In the genomic region with DNA sequence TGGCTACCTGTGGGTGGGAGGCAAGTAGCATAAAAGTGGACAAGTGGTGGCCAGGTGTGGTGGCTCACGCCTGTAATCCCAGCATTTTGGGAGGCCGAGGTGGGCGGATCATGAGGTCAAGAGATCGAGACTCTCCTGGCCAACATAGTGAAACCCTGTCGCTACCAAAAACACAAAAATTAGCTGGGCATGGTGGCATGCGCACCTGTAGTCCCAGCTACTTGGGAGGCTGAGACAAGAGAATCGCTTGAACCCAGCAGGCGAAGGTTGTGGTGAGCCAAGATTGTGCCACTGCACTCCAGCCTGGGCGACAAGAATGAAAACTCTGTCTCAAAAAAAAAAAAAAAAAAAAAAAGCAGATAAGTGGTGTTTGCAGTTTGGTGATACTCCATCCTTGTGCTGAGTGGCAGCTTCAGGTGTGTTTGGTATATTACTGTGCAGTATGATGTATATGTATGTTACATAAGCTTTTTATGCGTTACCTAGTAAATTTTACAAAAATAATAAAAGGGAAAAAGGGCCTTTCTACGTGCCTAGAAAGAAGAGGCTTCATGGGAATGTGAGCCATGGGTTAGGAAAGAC, we compare ENCODE assay signal across 8 cellular contexts. TPM values are rescaled to one million over a fixed set of nuclear protein-coding genes. Genes with fewer than 3 reads are reported as not detected.
DNase-seq lines count a peak whose midpoint lies in the region; ATAC-seq and TF ChIP-seq lines count a peak whose summit lies in the region.

No MANE protein-coding gene starts in this region.

- H3K4me3 ChIP-seq in breast epithelium, result peak overlapping the region; percentile 37 to 60 (median 51)
- peak overlapping the region; percentile 44 to 50 for H3K4me3 ChIP-seq in left lung
- no peak overlapping the region for H3K4me3 ChIP-seq in WERI-Rb-1 (ENCODE audit: low read depth, low read length)

- H3K9me3 ChIP-seq in breast epithelium, result no peaks in the 10 kb centered on the region
- no peaks in the 10 kb centered on the region for H3K9me3 ChIP-seq in left lung
- H3K9me3 ChIP-seq in WERI-Rb-1 (ENCODE audit: severe bottlenecking), result no peaks in the 10 kb centered on the region

- CTCF ChIA-PET in MCF 10A (lab: Yijun Ruan, JAX) (interaction anchor here (0.6 to 1.5 kb wide), 6 partner anchors 9 to 113 kb away, joined by 3 to 6 read pairs (median 4); no protein-coding TSS in a partner anchor), T-cell (lab: Charles Lee) (interaction anchor here (0.6 to 2.6 kb wide), 15 partner anchors 9 to 283 kb away, joined by 3 to 38 read pairs (median 6); a partner anchor contains a TSS)

- peak; percentile 11 to 25 (median 18) for ATAC-seq in T-cell (replicated peaks in 1 of 4)
- no peak for ATAC-seq in left lung

- intact Hi-C loops in breast epithelium (cut with DNase I; ENCODE audit: low total_unique reads), result no loop called here
- intact Hi-C loops in MCF 10A (cut with micrococcal nuclease), result no loop called here
- intact Hi-C loops in left lung (cut with DNase I), result no loop called here

- H3K27ac ChIP-seq in breast epithelium (peak overlapping the region; percentile 72 to 77), left lung (peak overlapping the region; percentile 79 to 85), WERI-Rb-1 (no peak overlapping the region)

- H3K4me3 Mint-ChIP-seq in MCF 10A (ENCODE audit: unreplicated experiment) (no peak overlapping the region), T-cell (peak overlapping the region; percentile 93 to 100 (median 97)), type B pancreatic cell (peak overlapping the region; percentile 44)

- H3K4me1 ChIP-seq in breast epithelium (no peaks in the 10 kb centered on the region), left lung (peaks cover 6 to 69% of the 10 kb centered on the region in 2 donors)

- H3K27me3 Mint-ChIP-seq in MCF 10A (ENCODE audit: insufficient read depth, unreplicated experiment) (peaks cover 9% of the 10 kb centered on the region), T-cell (no peaks in the 10 kb centered on the region), type B pancreatic cell (peaks cover 6% of the 10 kb centered on the region)

- no peaks in the 10 kb centered on the region for H3K36me3 ChIP-seq in breast epithelium
- no peaks in the 10 kb centered on the region for H3K36me3 ChIP-seq in left lung
- H3K36me3 ChIP-seq in WERI-Rb-1, result no peaks in the 10 kb centered on the region

- no peak for TF ChIP-seq POLR2A in breast epithelium (IDR thresholded peaks at IDR 0.05)

- H3K27ac Mint-ChIP-seq in MCF 10A (ENCODE audit: low read depth, unreplicated experiment), result no peak overlapping the region
- H3K27ac Mint-ChIP-seq in T-cell, result peak overlapping the region; percentile 96 to 100
- H3K27ac Mint-ChIP-seq in type B pancreatic cell, result no peak overlapping the region

- POLR2A ChIA-PET in MCF 10A (lab: Yijun Ruan, JAX), result interaction anchor here (1.0 to 1.1 kb wide), 2 partner anchors 123 to 126 kb away, joined by 3 read pairs; no protein-coding TSS in a partner anchor
- POLR2A ChIA-PET in T-cell (lab: Charles Lee), result interaction anchor here (0.7 to 1.8 kb wide), 8 partner anchors 9 to 694 kb away, joined by 3 to 18 read pairs (median 6); a partner anchor contains a TSS

- TF ChIP-seq CTCF in breast epithelium (IDR thresholded peaks at IDR 0.05), result no peak
- TF ChIP-seq CTCF in MCF 10A (IDR thresholded peaks at IDR 0.05; ENCODE audit: unreplicated experiment), result no peak
- TF ChIP-seq CTCF in left lung (IDR thresholded peaks at IDR 0.05), result no peak
- no peak for TF ChIP-seq CTCF in type B pancreatic cell (conservative IDR thresholded peaks at IDR 0.05)
- no peak for TF ChIP-seq CTCF in WERI-Rb-1 (IDR thresholded peaks at IDR 0.05; ENCODE audit: low read depth, low read length)

- H3K9me3 Mint-ChIP-seq in MCF 10A (ENCODE audit: unreplicated experiment), result no peaks in the 10 kb centered on the region
- no peaks in the 10 kb centered on the region for H3K9me3 Mint-ChIP-seq in T-cell
- no peaks in the 10 kb centered on the region for H3K9me3 Mint-ChIP-seq in type B pancreatic cell

- no peaks in the 10 kb centered on the region for H3K36me3 Mint-ChIP-seq in MCF 10A (ENCODE audit: insufficient read depth, unreplicated experiment)
- H3K36me3 Mint-ChIP-seq in T-cell, result peaks cover 9% of the 10 kb centered on the region
- H3K36me3 Mint-ChIP-seq in type B pancreatic cell, result no peaks in the 10 kb centered on the region

- BruUV-seq in MCF 10A (replicated peaks; lab: Mats Ljungman, UMichigan), result no TSS peak

- H3K27me3 ChIP-seq in breast epithelium, result no peaks in the 10 kb centered on the region
- H3K27me3 ChIP-seq in left lung, result no peaks in the 10 kb centered on the region
- no peaks in the 10 kb centered on the region for H3K27me3 ChIP-seq in WERI-Rb-1 (ENCODE audit: insufficient read depth, low read depth, severe bottlenecking)

- DNase-seq in breast epithelium (ENCODE audit: low spot score in 2 of 2) (no peak), MCF 10A (ENCODE audit: unreplicated experiment) (no peak), T-cell (peak in 3 of 34 experiments; percentile 21 to 27 (median 23)), left lung (no peak), type B pancreatic cell (ENCODE audit: extremely low spot score, unreplicated experiment) (peak; percentile 16), WERI-Rb-1 (no peak), SHP77 (lab: John Stamatoyannopoulos, UW) (no peak), NCI-H1694 (lab: John Stamatoyannopoulos, UW) (no peak)

- no peaks in the 10 kb centered on the region for H3K4me1 Mint-ChIP-seq in MCF 10A (ENCODE audit: insufficient read depth, unreplicated experiment)
- H3K4me1 Mint-ChIP-seq in T-cell, result peaks cover 69 to 83% (median 70%) of the 10 kb centered on the region in 3 donors
- H3K4me1 Mint-ChIP-seq in type B pancreatic cell (ENCODE audit: unreplicated experiment), result peaks cover 9% of the 10 kb centered on the region

RNA-seq across cellular contexts. Expression of a gene that starts 0.9 kb away (rescaled TPM):
- total RNA-seq in breast epithelium (100 to 1,000 TPM in 1 of 3 donors, 10 to 100 TPM in 2; 26.1 to 106 (median 32.2) TPM), MCF 10A (2022) (0.34 TPM in 1 of 2 replicates, not detected in the other), T-cell (100 to 1,000 TPM in 3 of 5 donors, 10 to 100 TPM in 2; 69.6 to 132 (median 116) TPM), left lung (10 to 100 TPM; 32.3 to 46.9 TPM), type B pancreatic cell (ENCODE audit: low replicate concordance) (1.2 TPM in 1 of 2 replicates, not detected in the other)

RNA-seq across cellular contexts. Expression of a gene that starts 21.4 kb away (rescaled TPM):
- total RNA-seq in breast epithelium (1 to 10 TPM in 1 of 3 donors, under 1 TPM in 2; 0.15 to 1.3 (median 0.16) TPM), MCF 10A (2022) (not detected in 2 replicates), T-cell (1 to 10 TPM in 3 of 5 donors, under 1 TPM in 2; 0.50 to 1.9 (median 1.1) TPM), left lung (1 to 10 TPM; 1.0 to 5.0 TPM), type B pancreatic cell (ENCODE audit: low replicate concordance) (0.45 and 4.2 TPM in 2 replicates)

RNA-seq across cellular contexts. Expression of a gene that starts 46.9 kb away (rescaled TPM):
- total RNA-seq in breast epithelium, result 10 to 100 TPM in 2 of 3 donors, 1 to 10 TPM in 1; 1.0 to 16.7 (median 10.2) TPM
- total RNA-seq in MCF 10A (2022), result 0.05 TPM in 1 of 2 replicates, not detected in the other
- under 1 TPM in 3 of 5 donors, not detected in 2; 0.13 to 0.18 (median 0.13) TPM for total RNA-seq in T-cell
- under 1 TPM; 0.05 to 0.17 TPM for total RNA-seq in left lung
- 0.39 TPM in 1 of 2 replicates, not detected in the other for total RNA-seq in type B pancreatic cell (ENCODE audit: low replicate concordance)

Comparison
In these comparisons a context has a peak if more than half of its experiments do, and no peak if none do; other contexts are left out.
1. RNA of a gene that starts 0.9 kb away (total RNA-seq): 69.6 to 132 TPM in T-cell, 32.3 to 46.9 TPM in left lung and 26.1 to 106 TPM in breast epithelium; 0.34 TPM in MCF 10A and 1.2 TPM in type B pancreatic cell; every median in the first group is over 10 times any median in the second.
2. H3K27ac Mint-ChIP-seq: peak in T-cell (2 of 2); none in MCF 10A (single experiment) and type B pancreatic cell (single experiment).